ENCODE assay signal across 31 cellular contexts in the genomic region with DNA sequence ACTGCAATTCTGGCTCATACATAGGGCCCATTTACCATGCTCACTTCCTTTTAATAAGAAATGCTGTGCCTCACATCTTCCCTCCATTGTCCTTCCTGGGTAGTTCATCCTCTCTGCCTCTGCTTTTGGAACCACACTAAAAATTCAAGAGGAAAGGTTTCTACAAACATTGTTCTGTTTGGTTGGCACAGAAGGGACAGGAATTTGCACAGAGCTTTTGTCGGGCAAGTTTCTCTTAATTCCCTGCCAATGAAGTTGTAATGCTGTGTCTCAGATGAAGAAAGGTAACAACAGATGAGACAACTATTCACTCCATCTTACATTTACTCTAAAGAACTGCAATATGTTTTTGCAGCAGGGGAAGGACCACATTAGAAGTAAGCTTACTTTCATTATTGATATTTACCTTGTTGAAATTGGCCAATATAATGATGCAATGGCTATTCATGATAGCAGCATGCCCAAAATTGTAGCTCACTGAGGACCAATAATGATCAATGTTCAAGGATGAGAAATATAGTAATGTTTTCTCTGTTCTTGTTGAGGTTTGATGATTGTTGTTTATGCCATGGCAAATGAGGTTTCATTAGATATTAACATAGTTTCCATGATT.
"Had no signal": no experiment of that assay in that cellular context is flagged by ENCODE, and none has a peak within 500 bp of the region (broad histone marks: within the 10 kb centered on the region; RNA-seq: fewer than 3 reads in every experiment).

No MANE protein-coding gene starts in this region.

- ATAC-seq: activated CD4-positive, alpha-beta T cell treated with anti-CD3 and anti-CD28 coated beads for 36 hours; activated CD8-positive, alpha-beta memory T cell treated with anti-CD3 and anti-CD28 coated beads, Interleukin-2, amount 10 ng/mL, durations not matched to agents 7 days and 5 days; activated CD8-positive, alpha-beta T cell treated with anti-CD3 and anti-CD28 coated beads, Interleukin-2, amount 10 ng/mL, durations not matched to agents 7 days and 5 days; activated naive CD8-positive, alpha-beta T cell treated with anti-CD3 and anti-CD28 coated beads, Interleukin-2, amount 50 U/mL, for 24 hours; effector memory CD8-positive, alpha-beta T cell; foreskin keratinocyte; gastrocnemius medialis; heart left ventricle had no signal

- H3K27ac ChIP-seq: adrenal gland, ascending aorta, brain microvascular endothelial cell, esophagus muscularis mucosa, foreskin keratinocyte, gastrocnemius medialis, heart left ventricle had no signal

- H3K36me3 Mint-ChIP-seq: activated naive CD4-positive, alpha-beta T cell treated with anti-CD3 and anti-CD28 coated beads, Interleukin-2, amount 50 U/mL, for 24 hours had no signal

- H3K27me3 ChIP-seq: adrenal gland, ascending aorta, brain microvascular endothelial cell, esophagus muscularis mucosa, foreskin keratinocyte, gastrocnemius medialis, heart left ventricle had no signal

- H3K4me3 ChIP-seq: adrenal gland, ascending aorta, esophagus muscularis mucosa, gastrocnemius medialis, heart left ventricle had no signal

- H3K4me1 Mint-ChIP-seq: activated CD4-positive, alpha-beta T cell treated with anti-CD3 and anti-CD28 coated beads for 36 hours; activated CD4-positive, alpha-beta T cell treated with anti-CD3 and anti-CD28 coated beads, Interleukin-2, amount 10 ng/mL, durations not matched to agents 24 days and 14 days; activated CD8-positive, alpha-beta memory T cell treated with anti-CD3 and anti-CD28 coated beads, Interleukin-2, amount 10 ng/mL, durations not matched to agents 7 days and 5 days; activated naive CD4-positive, alpha-beta T cell treated with anti-CD3 and anti-CD28 coated beads, Interleukin-2, amount 50 U/mL, for 24 hours; activated naive CD8-positive, alpha-beta T cell treated with anti-CD3 and anti-CD28 coated beads for 36 hours; activated naive CD8-positive, alpha-beta T cell treated with anti-CD3 and anti-CD28 coated beads, Interleukin-2, amount 50 U/mL, for 24 hours had no signal

- H3K4me3 Mint-ChIP-seq: activated CD4-positive, alpha-beta memory T cell treated with anti-CD3 and anti-CD28 coated beads for 36 hours; activated CD4-positive, alpha-beta T cell treated with anti-CD3 and anti-CD28 coated beads for 36 hours; activated CD4-positive, alpha-beta T cell treated with anti-CD3 and anti-CD28 coated beads, Interleukin-2, amount 10 ng/mL, durations not matched to agents 24 days and 14 days; activated CD8-positive, alpha-beta memory T cell treated with anti-CD3 and anti-CD28 coated beads, Interleukin-2, amount 10 ng/mL, durations not matched to agents 7 days and 5 days; activated CD8-positive, alpha-beta T cell treated with anti-CD3 and anti-CD28 coated beads, Interleukin-2, amount 10 ng/mL, durations not matched to agents 7 days and 5 days; activated naive CD4-positive, alpha-beta T cell treated with anti-CD3 and anti-CD28 coated beads for 36 hours; activated naive CD4-positive, alpha-beta T cell treated with anti-CD3 and anti-CD28 coated beads, Interleukin-2, amount 50 U/mL, for 24 hours; activated naive CD8-positive, alpha-beta T cell treated with anti-CD3 and anti-CD28 coated beads for 36 hours; activated naive CD8-positive, alpha-beta T cell treated with anti-CD3 and anti-CD28 coated beads, Interleukin-2, amount 50 U/mL, for 24 hours; activated T-helper 1 cell treated with anti-CD3 and anti-CD28 coated beads, Interleukin-12 subunit alpha, Interleukin-12 subunit beta, Interleukin-2, Interleukin-4 antibody, amounts not matched to agents 30 ng/mL and 10 ng/mL and 1 ng/mL, durations not matched to agents 14 hours and 24 hours and 36 hours; effector memory CD8-positive, alpha-beta T cell had no signal

- H3K36me3 ChIP-seq: adrenal gland, ascending aorta, brain microvascular endothelial cell, esophagus muscularis mucosa, gastrocnemius medialis, heart left ventricle had no signal

- H3K27me3 Mint-ChIP-seq: activated CD4-positive, alpha-beta T cell treated with anti-CD3 and anti-CD28 coated beads for 36 hours; activated naive CD8-positive, alpha-beta T cell treated with anti-CD3 and anti-CD28 coated beads for 36 hours had no signal

- H3K4me1 ChIP-seq: adrenal gland, ascending aorta, foreskin keratinocyte, gastrocnemius medialis had no signal

- H3K9me3 ChIP-seq: gastrocnemius medialis had no signal

- H3K27ac Mint-ChIP-seq: activated CD4-positive, alpha-beta memory T cell treated with anti-CD3 and anti-CD28 coated beads for 36 hours; activated CD4-positive, alpha-beta T cell treated with anti-CD3 and anti-CD28 coated beads for 36 hours; activated CD4-positive, alpha-beta T cell treated with anti-CD3 and anti-CD28 coated beads, Interleukin-2, amount 10 ng/mL, durations not matched to agents 24 days and 14 days; activated CD8-positive, alpha-beta memory T cell treated with anti-CD3 and anti-CD28 coated beads, Interleukin-2, amount 10 ng/mL, durations not matched to agents 7 days and 5 days; activated CD8-positive, alpha-beta T cell treated with anti-CD3 and anti-CD28 coated beads, Interleukin-2, amount 10 ng/mL, durations not matched to agents 7 days and 5 days; activated naive CD4-positive, alpha-beta T cell treated with anti-CD3 and anti-CD28 coated beads for 36 hours; activated naive CD4-positive, alpha-beta T cell treated with anti-CD3 and anti-CD28 coated beads, Interleukin-2, amount 50 U/mL, for 24 hours; activated naive CD8-positive, alpha-beta T cell treated with anti-CD3 and anti-CD28 coated beads for 36 hours; activated naive CD8-positive, alpha-beta T cell treated with anti-CD3 and anti-CD28 coated beads, Interleukin-2, amount 50 U/mL, for 24 hours; activated T-helper 1 cell treated with anti-CD3 and anti-CD28 coated beads, Interleukin-12 subunit alpha, Interleukin-12 subunit beta, Interleukin-2, Interleukin-4 antibody, amounts not matched to agents 30 ng/mL and 10 ng/mL and 1 ng/mL, durations not matched to agents 14 hours and 24 hours and 36 hours; activated T-helper 2 cell treated with anti-CD3 and anti-CD28 coated beads, Interferon-gamma antibody, Interleukin-2, Interleukin-4, amounts not matched to agents 10 μg/mL and 5 μg/mL and 100 μg/mL, durations not matched to agents 14 hours and 24 hours and 36 hours; effector memory CD8-positive, alpha-beta T cell had no signal

- DNase-seq: activated CD4-positive, alpha-beta memory T cell treated with anti-CD3 and anti-CD28 coated beads for 36 hours; activated CD4-positive, alpha-beta T cell treated with anti-CD3 and anti-CD28 coated beads for 36 hours; activated CD4-positive, alpha-beta T cell treated with anti-CD3 and anti-CD28 coated beads, Interleukin-2, amount 10 ng/mL, durations not matched to agents 24 days and 14 days; activated CD4-positive, CD25-positive, alpha-beta regulatory T cell; activated CD4-positive, CD25-positive, alpha-beta regulatory T cell treated with anti-CD3 and anti-CD28 coated beads, Interleukin-2, amount 50 U/mL, for 72 hours; activated CD8-positive, alpha-beta memory T cell treated with anti-CD3 and anti-CD28 coated beads, Interleukin-2, amount 10 ng/mL, durations not matched to agents 7 days and 5 days; activated CD8-positive, alpha-beta memory T cell treated with anti-CD3 and anti-CD28 coated beads, Interleukin-2, amount 50 U/mL, for 4 hours; activated CD8-positive, alpha-beta T cell treated with anti-CD3 and anti-CD28 coated beads, Interleukin-2, amount 10 ng/mL, durations not matched to agents 7 days and 5 days; activated effector memory CD4-positive, alpha-beta T cell treated with anti-CD3 and anti-CD28 coated beads, Interleukin-2, amount 50 U/mL, for 16 hours; activated naive CD4-positive, alpha-beta T cell treated with anti-CD3 and anti-CD28 coated beads for 36 hours; activated naive CD8-positive, alpha-beta T cell treated with anti-CD3 and anti-CD28 coated beads for 36 hours; activated naive CD8-positive, alpha-beta T cell treated with anti-CD3 and anti-CD28 coated beads, Interleukin-2, amount 50 U/mL, for 24 hours; activated T-cell treated with anti-CD3 and anti-CD28 coated beads, Interleukin-2, amount 50 U/mL, for 1 hour; activated T-cell treated with anti-CD3 and anti-CD28 coated beads, Interleukin-2, amount 50 U/mL, for 48 hours; adrenal gland; brain microvascular endothelial cell; cortex of kidney; dermis blood vessel endothelial cell; effector CD4-positive, alpha-beta T cell; effector memory CD8-positive, alpha-beta T cell; erythroblast; foreskin keratinocyte; gastrocnemius medialis; glutamatergic neuron; heart left ventricle; T-helper 2 cell had no signal
